37 cellular contexts compared by ENCODE assay signal in genomic region chr15:79606831-79607355, GRCh38.
"Had no signal": no experiment of that assay in that cellular context is flagged by ENCODE, and none has a peak within 500 bp of the region (broad histone marks: within the 10 kb centered on the region; RNA-seq: fewer than 3 reads in every experiment).

No MANE protein-coding gene starts in this region.

- H3K4me1 ChIP-seq: adrenal gland, ascending aorta had no signal

- H3K27me3 ChIP-seq: ascending aorta, cardiac muscle cell had no signal

- H3K27ac ChIP-seq: adrenal gland, ascending aorta, cardiac muscle cell, VCaP had no signal

- H3K27ac Mint-ChIP-seq: activated B cell treated with CpG ODN at 0.5 μM for 24 hours; activated CD4-positive, alpha-beta memory T cell treated with anti-CD3 and anti-CD28 coated beads for 36 hours; activated CD4-positive, alpha-beta T cell treated with anti-CD3 and anti-CD28 coated beads, Interleukin-2, amount 10 ng/mL, durations not matched to agents 24 days and 14 days; activated CD8-positive, alpha-beta T cell treated with anti-CD3 and anti-CD28 coated beads for 36 hours; activated naive CD4-positive, alpha-beta T cell treated with anti-CD3 and anti-CD28 coated beads for 36 hours; activated naive CD4-positive, alpha-beta T cell treated with anti-CD3 and anti-CD28 coated beads, Interleukin-2, amount 50 U/mL, for 72 hours; activated naive CD8-positive, alpha-beta T cell treated with anti-CD3 and anti-CD28 coated beads for 36 hours; activated T-cell treated with anti-CD3 and anti-CD28 coated beads, Interleukin-2, amount 50 U/mL, for 72 hours; activated T-helper 1 cell treated with anti-CD3 and anti-CD28 coated beads, Interleukin-12 subunit alpha, Interleukin-12 subunit beta, Interleukin-2, Interleukin-4 antibody, amounts not matched to agents 30 ng/mL and 10 ng/mL and 1 ng/mL, durations not matched to agents 14 hours and 24 hours and 36 hours; activated T-helper 17 cell treated with anti-CD3 and anti-CD28 coated beads, Interleukin-2, amount 50 U/mL, for 72 hours; brain; T-helper 1 cell treated with Interleukin-12 subunit alpha and Interleukin-12 subunit beta and Interleukin-4 antibody, amounts not matched to agents 30 μg/mL and 1 μg/mL, for 36 hours; T-helper 2 cell treated with Interferon-gamma antibody and Interleukin-4, amounts not matched to agents 5 μg/mL and 100 μg/mL, for 36 hours had no signal

- H3K4me3 ChIP-seq: adrenal gland, ascending aorta, cardiac muscle cell had no signal

- H3K9me3 Mint-ChIP-seq: activated B cell treated with CpG ODN at 0.5 μM for 24 hours; activated CD4-positive, alpha-beta memory T cell treated with anti-CD3 and anti-CD28 coated beads for 36 hours; activated CD4-positive, alpha-beta T cell treated with anti-CD3 and anti-CD28 coated beads, Interleukin-2, amount 10 ng/mL, durations not matched to agents 24 days and 14 days; activated CD8-positive, alpha-beta T cell treated with anti-CD3 and anti-CD28 coated beads for 36 hours; activated naive CD4-positive, alpha-beta T cell treated with anti-CD3 and anti-CD28 coated beads for 36 hours; activated naive CD4-positive, alpha-beta T cell treated with anti-CD3 and anti-CD28 coated beads, Interleukin-2, amount 50 U/mL, for 72 hours; activated naive CD8-positive, alpha-beta T cell treated with anti-CD3 and anti-CD28 coated beads for 36 hours; activated T-cell treated with anti-CD3 and anti-CD28 coated beads, Interleukin-2, amount 50 U/mL, for 4 hours; activated T-cell treated with anti-CD3 and anti-CD28 coated beads, Interleukin-2, amount 50 U/mL, for 72 hours; activated T-helper 1 cell treated with anti-CD3 and anti-CD28 coated beads, Interleukin-12 subunit alpha, Interleukin-12 subunit beta, Interleukin-2, Interleukin-4 antibody, amounts not matched to agents 30 ng/mL and 10 ng/mL and 1 ng/mL, durations not matched to agents 14 hours and 24 hours and 36 hours; activated T-helper 17 cell treated with anti-CD3 and anti-CD28 coated beads, Interleukin-2, amount 50 U/mL, for 72 hours; brain; central memory CD8-positive, alpha-beta T cell; T-helper 1 cell treated with Interleukin-12 subunit alpha and Interleukin-12 subunit beta and Interleukin-4 antibody, amounts not matched to agents 30 μg/mL and 1 μg/mL, for 36 hours; T-helper 2 cell treated with Interferon-gamma antibody and Interleukin-4, amounts not matched to agents 5 μg/mL and 100 μg/mL, for 36 hours had no signal

- H3K36me3 Mint-ChIP-seq: activated CD4-positive, alpha-beta memory T cell treated with anti-CD3 and anti-CD28 coated beads for 36 hours; activated naive CD4-positive, alpha-beta T cell treated with anti-CD3 and anti-CD28 coated beads, Interleukin-2, amount 50 U/mL, for 72 hours; activated naive CD8-positive, alpha-beta T cell treated with anti-CD3 and anti-CD28 coated beads for 36 hours; brain had no signal

- H3K9me3 ChIP-seq: adrenal gland, ascending aorta had no signal

- DNase-seq: activated B cell treated with CpG ODN at 0.5 μM for 24 hours; activated CD4-positive, alpha-beta memory T cell treated with anti-CD3 and anti-CD28 coated beads for 36 hours; activated CD4-positive, alpha-beta T cell treated with anti-CD3 and anti-CD28 coated beads for 4 hours; activated CD4-positive, alpha-beta T cell treated with anti-CD3 and anti-CD28 coated beads, Interleukin-2, amount 50 U/mL, for 1 hour; activated CD4-positive, alpha-beta T cell treated with anti-CD3 and anti-CD28 coated beads, Interleukin-2, amount 50 U/mL, for 4 hours; activated CD4-positive, CD25-positive, alpha-beta regulatory T cell treated with anti-CD3 and anti-CD28 coated beads, Interleukin-2, amount 50 U/mL, for 72 hours; activated CD8-positive, alpha-beta memory T cell treated with anti-CD3 and anti-CD28 coated beads, Interleukin-2, amount 50 U/mL, for 4 hours; activated CD8-positive, alpha-beta T cell treated with anti-CD3 and anti-CD28 coated beads for 36 hours; activated effector memory CD4-positive, alpha-beta T cell treated with anti-CD3 and anti-CD28 coated beads, Interleukin-2, amount 50 U/mL, for 16 hours; activated gamma-delta T cell treated with Interleukin-2 at 50 U/mL for 16 hours; activated naive CD4-positive, alpha-beta T cell; activated naive CD4-positive, alpha-beta T cell treated with anti-CD3 and anti-CD28 coated beads for 36 hours; activated naive CD4-positive, alpha-beta T cell treated with anti-CD3 and anti-CD28 coated beads, Interleukin-2, amount 50 U/mL, for 16 hours; activated naive CD8-positive, alpha-beta T cell treated with anti-CD3 and anti-CD28 coated beads for 36 hours; activated T-cell treated with anti-CD3 and anti-CD28 coated beads for 4 hours; activated T-cell treated with anti-CD3 and anti-CD28 coated beads, Interleukin-2, amount 50 U/mL, for 1 hour; activated T-cell treated with anti-CD3 and anti-CD28 coated beads, Interleukin-2, amount 50 U/mL, for 4 hours; activated T-cell treated with anti-CD3 and anti-CD28 coated beads, Interleukin-2, amount 50 U/mL, for 72 hours; adrenal gland; amniotic stem cell; anterior cingulate cortex; caudate nucleus; cerebellar nuclear complex; T-helper 1 cell; T-helper 2 cell; T-helper 9 cell had no signal

- H3K4me1 Mint-ChIP-seq: activated B cell treated with CpG ODN at 0.5 μM for 24 hours; activated CD4-positive, alpha-beta T cell treated with anti-CD3 and anti-CD28 coated beads, Interleukin-2, amount 10 ng/mL, durations not matched to agents 24 days and 14 days; activated naive CD8-positive, alpha-beta T cell treated with anti-CD3 and anti-CD28 coated beads for 36 hours; activated T-helper 17 cell treated with anti-CD3 and anti-CD28 coated beads, Interleukin-2, amount 50 U/mL, for 72 hours; central memory CD8-positive, alpha-beta T cell had no signal

- H3K4me3 Mint-ChIP-seq: activated B cell treated with CpG ODN at 0.5 μM for 24 hours; activated CD4-positive, alpha-beta memory T cell treated with anti-CD3 and anti-CD28 coated beads for 36 hours; activated CD4-positive, alpha-beta T cell treated with anti-CD3 and anti-CD28 coated beads, Interleukin-2, amount 10 ng/mL, durations not matched to agents 24 days and 14 days; activated CD8-positive, alpha-beta T cell treated with anti-CD3 and anti-CD28 coated beads for 36 hours; activated naive CD4-positive, alpha-beta T cell treated with anti-CD3 and anti-CD28 coated beads for 36 hours; activated naive CD8-positive, alpha-beta T cell treated with anti-CD3 and anti-CD28 coated beads for 36 hours; activated T-cell treated with anti-CD3 and anti-CD28 coated beads, Interleukin-2, amount 50 U/mL, for 4 hours; activated T-cell treated with anti-CD3 and anti-CD28 coated beads, Interleukin-2, amount 50 U/mL, for 72 hours; activated T-helper 1 cell treated with anti-CD3 and anti-CD28 coated beads, Interleukin-12 subunit alpha, Interleukin-12 subunit beta, Interleukin-2, Interleukin-4 antibody, amounts not matched to agents 30 ng/mL and 10 ng/mL and 1 ng/mL, durations not matched to agents 14 hours and 24 hours and 36 hours; activated T-helper 17 cell treated with anti-CD3 and anti-CD28 coated beads, Interleukin-2, amount 50 U/mL, for 72 hours; brain; central memory CD8-positive, alpha-beta T cell; T-helper 1 cell treated with Interleukin-12 subunit alpha and Interleukin-12 subunit beta and Interleukin-4 antibody, amounts not matched to agents 30 μg/mL and 1 μg/mL, for 36 hours; T-helper 2 cell treated with Interferon-gamma antibody and Interleukin-4, amounts not matched to agents 5 μg/mL and 100 μg/mL, for 36 hours had no signal

- H3K36me3 ChIP-seq: adrenal gland, ascending aorta, cardiac muscle cell had no signal
